Comparison of ENCODE assay signal across 22 cellular contexts in genomic region chr20:42260216-42260615, GRCh38.
"Had no signal": no experiment of that assay in that cellular context is flagged by ENCODE, and none has a peak within 500 bp of the region (broad histone marks: within the 10 kb centered on the region; RNA-seq: fewer than 3 reads in every experiment).

No MANE protein-coding gene starts in this region.

- H3K4me1 ChIP-seq: psoas muscle, suprapubic skin, thyroid gland, upper lobe of right lung, vagina had no signal

- H3K27ac Mint-ChIP-seq: naive B cell, nephron had no signal

- H3K27me3 ChIP-seq: neutrophil, suprapubic skin, thyroid gland, upper lobe of right lung, vagina had no signal

- H3K36me3 Mint-ChIP-seq: naive B cell had no signal

- H3K9me3 Mint-ChIP-seq: nephron had no signal

- H3K27ac ChIP-seq: coronary artery, neutrophil, psoas muscle, suprapubic skin, thyroid gland, upper lobe of right lung, vagina had no signal

- H3K27me3 Mint-ChIP-seq: naive B cell had no signal

- H3K9me3 ChIP-seq: neutrophil, psoas muscle, suprapubic skin, thyroid gland, upper lobe of right lung, vagina had no signal

- ATAC-seq: left colon, left ventricle myocardium superior, psoas muscle, sciatic nerve, upper lobe of right lung had no signal

- H3K36me3 ChIP-seq: neutrophil, suprapubic skin, thyroid gland, upper lobe of right lung, vagina had no signal

- H3K4me3 ChIP-seq: coronary artery, lung, psoas muscle, suprapubic skin, thyroid gland, upper lobe of right lung, vagina had no signal

- H3K4me1 Mint-ChIP-seq: naive B cell had no signal

- H3K4me3 Mint-ChIP-seq: naive B cell, nephron had no signal

- DNase-seq: effector CD4-positive, alpha-beta T cell; foreskin melanocyte; head of caudate nucleus; hippocampal formation; left colon; left ventricle myocardium superior; mesenchymal stem cell; naive B cell; psoas muscle; retina; stimulated activated CD4-positive, alpha-beta T cell treated with anti-CD3 and anti-CD28 coated beads, Interleukin-2, amount 100 ng/mL, for 24 hours; stimulated activated CD4-positive, alpha-beta T cell treated with anti-CD3 and anti-CD28 coated beads, Interleukin-4, amount 100 ng/mL, for 4 hours; stimulated activated naive CD4-positive, alpha-beta T cell treated with Interleukin-2 at 50 U/mL for 16 hours; thyroid gland; upper lobe of right lung had no signal
